In the genomic region with DNA sequence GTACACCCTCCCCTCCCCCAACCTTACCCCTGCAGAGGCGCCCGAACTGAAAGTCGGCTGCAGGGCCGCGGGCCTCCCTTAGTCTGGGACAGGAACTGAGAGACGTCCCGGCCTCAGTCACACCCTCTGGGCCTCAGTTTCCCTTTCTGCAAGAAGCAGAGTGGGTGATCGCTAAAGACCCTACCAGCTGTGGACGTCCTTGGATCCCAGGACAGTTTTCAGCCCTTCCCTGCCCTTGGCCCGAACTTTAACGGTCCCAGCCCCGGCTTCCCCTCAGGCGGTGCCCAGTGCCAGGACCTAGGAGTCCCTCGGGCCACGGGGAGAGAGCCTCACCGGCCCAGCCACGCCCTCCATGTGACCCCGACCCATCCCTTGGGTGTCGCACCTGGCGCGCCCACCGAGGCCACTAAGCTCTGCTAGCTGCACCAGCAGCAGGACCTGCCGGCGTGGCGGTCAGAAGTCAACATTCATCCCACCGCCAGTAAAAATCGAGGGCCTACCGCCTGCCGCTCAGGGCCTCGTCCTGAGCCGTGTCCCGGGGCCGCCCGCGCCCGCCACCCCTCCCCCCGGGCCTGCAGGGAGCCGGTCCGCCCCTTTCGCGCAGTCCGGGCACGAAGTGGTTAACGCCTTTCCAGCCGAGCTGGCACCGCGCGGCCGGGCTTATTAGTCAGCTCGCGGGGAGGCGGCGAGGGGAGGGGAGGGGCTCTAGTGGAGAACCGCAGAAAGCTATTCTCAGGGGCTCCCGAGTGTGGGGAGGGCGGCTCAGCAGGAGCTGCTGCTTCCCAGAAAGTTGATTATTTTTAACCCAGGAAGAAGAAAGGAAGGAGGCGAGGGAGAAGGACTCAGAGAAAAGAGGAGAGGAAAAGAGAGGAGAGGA, we compare ENCODE assay signal across 1 cellular context.
TF ChIP-seq lines count a peak whose summit lies in the region.

No MANE protein-coding gene starts in this region.

TF ChIP-seq in HepG2, 621 proteins besides CTCF, POLR2A, EP300 and RAD21 (continued from another document and continues in another):
- TF ChIP-seq DZIP1 (CRISPR knock-in tag; IDR thresholded peaks at IDR 0.05) = 0 out of 2 replicates have a peak, but pooled peaks have one; percentile 25
- TF ChIP-seq, protein P1, sequence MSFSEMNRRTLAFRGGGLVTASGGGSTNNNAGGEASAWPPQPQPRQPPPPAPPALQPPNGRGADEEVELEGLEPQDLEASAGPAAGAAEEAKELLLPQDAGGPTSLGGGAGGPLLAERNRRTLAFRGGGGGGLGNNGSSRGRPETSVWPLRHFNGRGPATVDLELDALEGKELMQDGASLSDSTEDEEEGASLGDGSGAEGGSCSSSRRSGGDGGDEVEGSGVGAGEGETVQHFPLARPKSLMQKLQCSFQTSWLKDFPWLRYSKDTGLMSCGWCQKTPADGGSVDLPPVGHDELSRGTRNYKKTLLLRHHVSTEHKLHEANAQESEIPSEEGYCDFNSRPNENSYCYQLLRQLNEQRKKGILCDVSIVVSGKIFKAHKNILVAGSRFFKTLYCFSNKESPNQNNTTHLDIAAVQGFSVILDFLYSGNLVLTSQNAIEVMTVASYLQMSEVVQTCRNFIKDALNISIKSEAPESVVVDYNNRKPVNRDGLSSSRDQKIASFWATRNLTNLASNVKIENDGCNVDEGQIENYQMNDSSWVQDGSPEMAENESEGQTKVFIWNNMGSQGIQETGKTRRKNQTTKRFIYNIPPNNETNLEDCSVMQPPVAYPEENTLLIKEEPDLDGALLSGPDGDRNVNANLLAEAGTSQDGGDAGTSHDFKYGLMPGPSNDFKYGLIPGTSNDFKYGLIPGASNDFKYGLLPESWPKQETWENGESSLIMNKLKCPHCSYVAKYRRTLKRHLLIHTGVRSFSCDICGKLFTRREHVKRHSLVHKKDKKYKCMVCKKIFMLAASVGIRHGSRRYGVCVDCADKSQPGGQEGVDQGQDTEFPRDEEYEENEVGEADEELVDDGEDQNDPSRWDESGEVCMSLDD (CRISPR knock-in tag; IDR thresholded peaks at IDR 0.05; ENCODE audit: borderline replicate concordance) = 0 out of 2 replicates have a peak, but pooled peaks have one; percentile 42
- 0 out of 2 replicates have a peak, but pooled peaks have one; percentile 27 for TF ChIP-seq BCL6 (CRISPR knock-in tag; IDR thresholded peaks at IDR 0.05)
- TF ChIP-seq FOXP1 (IDR thresholded peaks at IDR 0.05) = no peak
- no peak for TF ChIP-seq FOXP1 (CRISPR knock-in tag; IDR thresholded peaks at IDR 0.05)
- TF ChIP-seq RAD51 (IDR thresholded peaks at IDR 0.05; ENCODE audit: borderline replicate concordance) = no peak
- TF ChIP-seq ZNF879 (CRISPR knock-in tag; IDR thresholded peaks at IDR 0.05) = 0 out of 2 replicates have a peak, but pooled peaks have one; percentile 22
- TF ChIP-seq, protein P2, sequence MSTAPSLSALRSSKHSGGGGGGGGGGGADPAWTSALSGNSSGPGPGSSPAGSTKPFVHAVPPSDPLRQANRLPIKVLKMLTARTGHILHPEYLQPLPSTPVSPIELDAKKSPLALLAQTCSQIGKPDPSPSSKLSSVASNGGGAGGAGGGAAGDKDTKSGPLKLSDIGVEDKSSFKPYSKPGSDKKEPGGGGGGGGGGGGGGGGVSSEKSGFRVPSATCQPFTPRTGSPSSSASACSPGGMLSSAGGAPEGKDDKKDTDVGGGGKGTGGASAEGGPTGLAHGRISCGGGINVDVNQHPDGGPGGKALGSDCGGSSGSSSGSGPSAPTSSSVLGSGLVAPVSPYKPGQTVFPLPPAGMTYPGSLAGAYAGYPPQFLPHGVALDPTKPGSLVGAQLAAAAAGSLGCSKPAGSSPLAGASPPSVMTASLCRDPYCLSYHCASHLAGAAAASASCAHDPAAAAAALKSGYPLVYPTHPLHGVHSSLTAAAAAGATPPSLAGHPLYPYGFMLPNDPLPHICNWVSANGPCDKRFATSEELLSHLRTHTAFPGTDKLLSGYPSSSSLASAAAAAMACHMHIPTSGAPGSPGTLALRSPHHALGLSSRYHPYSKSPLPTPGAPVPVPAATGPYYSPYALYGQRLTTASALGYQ (CRISPR knock-in tag; IDR thresholded peaks at IDR 0.05) = no peak; the same call in 1 of the 2 replicates
- peak; percentile 41; the same call in 1 of the 2 replicates for TF ChIP-seq YEATS2 (CRISPR knock-in tag; IDR thresholded peaks at IDR 0.05; ENCODE audit: borderline replicate concordance)
- no peak for TF ChIP-seq SOX6 (IDR thresholded peaks at IDR 0.05)
- 0 out of 2 replicates have a peak, but pooled peaks have one; percentile 2 for TF ChIP-seq SOX6 (CRISPR knock-in tag; IDR thresholded peaks at IDR 0.05)
- peak; percentile 71; the same call in 1 of the 2 replicates for TF ChIP-seq PBX3 (CRISPR knock-in tag; IDR thresholded peaks at IDR 0.05; ENCODE audit: borderline replicate concordance)
- TF ChIP-seq JDP2 (CRISPR knock-in tag; IDR thresholded peaks at IDR 0.05; ENCODE audit: borderline replicate concordance) = no peak; the same call in 1 of the 2 replicates
- no peak for TF ChIP-seq ZMAT3 (CRISPR knock-in tag; conservative IDR thresholded peaks at IDR 0.05)
- peak; percentile 90 for TF ChIP-seq REPIN1 (CRISPR knock-in tag; IDR thresholded peaks at IDR 0.05; ENCODE audit: borderline replicate concordance, low read depth)
- peak; percentile 56 for TF ChIP-seq THAP11 (CRISPR knock-in tag; IDR thresholded peaks at IDR 0.05)
- TF ChIP-seq EEA1 (CRISPR knock-in tag; IDR thresholded peaks at IDR 0.05; ENCODE audit: borderline replicate concordance) = peak; percentile 78; the same call in 1 of the 2 replicates
- TF ChIP-seq PPARG (CRISPR knock-in tag; conservative IDR thresholded peaks at IDR 0.05) = peak; percentile 50
- TF ChIP-seq ZNF570 (CRISPR knock-in tag; IDR thresholded peaks at IDR 0.05; ENCODE audit: borderline replicate concordance) = 0 out of 2 replicates have a peak, but pooled peaks have one; percentile 21
- TF ChIP-seq RXRA (CRISPR knock-in tag; IDR thresholded peaks at IDR 0.05) = 0 out of 2 replicates have a peak, but pooled peaks have one; percentile 45
- peak; percentile 82; the same call in 1 of the 2 replicates for TF ChIP-seq ZNF773 (CRISPR knock-in tag; IDR thresholded peaks at IDR 0.05; ENCODE audit: borderline replicate concordance)
- TF ChIP-seq AGO1 (IDR thresholded peaks at IDR 0.05; ENCODE audit: low read depth, low read length, poor library complexity, severe bottlenecking) = peak; percentile 82
- peak; percentile 81; the same call in 1 of the 2 replicates for TF ChIP-seq ZNF766 (CRISPR knock-in tag; IDR thresholded peaks at IDR 0.05; ENCODE audit: borderline replicate concordance)
- TF ChIP-seq ZBTB43 (CRISPR knock-in tag; conservative IDR thresholded peaks at IDR 0.05) = peak; percentile 64; the same call in 1 of the 2 replicates
- TF ChIP-seq ZNF44 (CRISPR knock-in tag; IDR thresholded peaks at IDR 0.05) = no peak
- TF ChIP-seq, protein P3, sequence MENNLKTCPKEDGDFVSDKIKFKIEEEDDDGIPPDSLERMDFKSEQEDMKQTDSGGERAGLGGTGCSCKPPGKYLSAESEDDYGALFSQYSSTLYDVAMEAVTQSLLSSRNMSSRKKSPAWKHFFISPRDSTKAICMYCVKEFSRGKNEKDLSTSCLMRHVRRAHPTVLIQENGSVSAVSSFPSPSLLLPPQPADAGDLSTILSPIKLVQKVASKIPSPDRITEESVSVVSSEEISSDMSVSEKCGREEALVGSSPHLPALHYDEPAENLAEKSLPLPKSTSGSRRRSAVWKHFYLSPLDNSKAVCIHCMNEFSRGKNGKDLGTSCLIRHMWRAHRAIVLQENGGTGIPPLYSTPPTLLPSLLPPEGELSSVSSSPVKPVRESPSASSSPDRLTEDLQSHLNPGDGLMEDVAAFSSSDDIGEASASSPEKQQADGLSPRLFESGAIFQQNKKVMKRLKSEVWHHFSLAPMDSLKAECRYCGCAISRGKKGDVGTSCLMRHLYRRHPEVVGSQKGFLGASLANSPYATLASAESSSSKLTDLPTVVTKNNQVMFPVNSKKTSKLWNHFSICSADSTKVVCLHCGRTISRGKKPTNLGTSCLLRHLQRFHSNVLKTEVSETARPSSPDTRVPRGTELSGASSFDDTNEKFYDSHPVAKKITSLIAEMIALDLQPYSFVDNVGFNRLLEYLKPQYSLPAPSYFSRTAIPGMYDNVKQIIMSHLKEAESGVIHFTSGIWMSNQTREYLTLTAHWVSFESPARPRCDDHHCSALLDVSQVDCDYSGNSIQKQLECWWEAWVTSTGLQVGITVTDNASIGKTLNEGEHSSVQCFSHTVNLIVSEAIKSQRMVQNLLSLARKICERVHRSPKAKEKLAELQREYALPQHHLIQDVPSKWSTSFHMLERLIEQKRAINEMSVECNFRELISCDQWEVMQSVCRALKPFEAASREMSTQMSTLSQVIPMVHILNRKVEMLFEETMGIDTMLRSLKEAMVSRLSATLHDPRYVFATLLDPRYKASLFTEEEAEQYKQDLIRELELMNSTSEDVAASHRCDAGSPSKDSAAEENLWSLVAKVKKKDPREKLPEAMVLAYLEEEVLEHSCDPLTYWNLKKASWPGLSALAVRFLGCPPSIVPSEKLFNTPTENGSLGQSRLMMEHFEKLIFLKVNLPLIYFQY (CRISPR knock-in tag; IDR thresholded peaks at IDR 0.05; ENCODE audit: borderline replicate concordance) = peak; percentile 71; the same call in 1 of the 2 replicates
- no peak for TF ChIP-seq HDAC6 (IDR thresholded peaks at IDR 0.05; ENCODE audit: low read depth, low read length)
- peak; percentile 88; the same call in 1 of the 2 replicates for TF ChIP-seq ZNF788 (CRISPR knock-in tag; IDR thresholded peaks at IDR 0.05; ENCODE audit: borderline replicate concordance)
- TF ChIP-seq, protein P4, sequence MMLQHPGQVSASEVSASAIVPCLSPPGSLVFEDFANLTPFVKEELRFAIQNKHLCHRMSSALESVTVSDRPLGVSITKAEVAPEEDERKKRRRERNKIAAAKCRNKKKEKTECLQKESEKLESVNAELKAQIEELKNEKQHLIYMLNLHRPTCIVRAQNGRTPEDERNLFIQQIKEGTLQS (CRISPR knock-in tag; IDR thresholded peaks at IDR 0.05) = peak; percentile 73
- TF ChIP-seq ZNF891 (CRISPR knock-in tag; IDR thresholded peaks at IDR 0.05) = peak; percentile 13; the same call in 1 of the 2 replicates
- peak; percentile 73 for TF ChIP-seq THAP9 (CRISPR knock-in tag; IDR thresholded peaks at IDR 0.05; ENCODE audit: borderline replicate concordance)
- TF ChIP-seq, protein P5, sequence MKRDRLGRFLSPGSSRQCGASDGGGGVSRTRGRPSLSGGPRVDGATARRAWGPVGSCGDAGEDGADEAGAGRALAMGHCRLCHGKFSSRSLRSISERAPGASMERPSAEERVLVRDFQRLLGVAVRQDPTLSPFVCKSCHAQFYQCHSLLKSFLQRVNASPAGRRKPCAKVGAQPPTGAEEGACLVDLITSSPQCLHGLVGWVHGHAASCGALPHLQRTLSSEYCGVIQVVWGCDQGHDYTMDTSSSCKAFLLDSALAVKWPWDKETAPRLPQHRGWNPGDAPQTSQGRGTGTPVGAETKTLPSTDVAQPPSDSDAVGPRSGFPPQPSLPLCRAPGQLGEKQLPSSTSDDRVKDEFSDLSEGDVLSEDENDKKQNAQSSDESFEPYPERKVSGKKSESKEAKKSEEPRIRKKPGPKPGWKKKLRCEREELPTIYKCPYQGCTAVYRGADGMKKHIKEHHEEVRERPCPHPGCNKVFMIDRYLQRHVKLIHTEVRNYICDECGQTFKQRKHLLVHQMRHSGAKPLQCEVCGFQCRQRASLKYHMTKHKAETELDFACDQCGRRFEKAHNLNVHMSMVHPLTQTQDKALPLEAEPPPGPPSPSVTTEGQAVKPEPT (CRISPR knock-in tag; IDR thresholded peaks at IDR 0.05; ENCODE audit: low read depth) = peak; percentile 83
